Comparison of ENCODE assay signal across 25 cellular contexts in the genomic region with DNA sequence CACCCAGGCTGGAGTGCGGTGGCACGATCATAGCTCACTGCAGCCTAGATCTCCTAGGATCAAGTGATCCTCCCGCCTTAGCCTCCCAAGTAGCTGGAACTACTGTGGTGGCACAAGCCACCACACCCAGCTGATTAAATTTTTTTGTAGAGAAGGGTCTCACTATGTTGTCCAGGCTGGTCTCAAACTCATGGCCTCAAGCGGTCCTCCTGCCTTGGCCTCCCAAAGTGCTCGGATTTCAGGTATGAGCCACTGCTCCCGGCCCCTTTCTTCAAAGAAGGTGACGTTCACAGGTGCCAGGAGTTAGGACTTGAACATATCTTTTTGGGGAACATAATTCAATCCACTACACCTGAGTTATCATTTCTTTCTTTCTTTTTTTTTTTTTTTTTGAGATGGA. TPM values are rescaled to one million over a fixed set of nuclear protein-coding genes. Genes with fewer than 3 reads are reported as not detected.
"Had no signal": no experiment of that assay in that cellular context is flagged by ENCODE, and none has a peak within 500 bp of the region (broad histone marks: within the 10 kb centered on the region; RNA-seq: fewer than 3 reads in every experiment).

No MANE protein-coding gene starts in this region.

- H3K27ac Mint-ChIP-seq: immature natural killer cell; natural killer cell; stimulated activated naive B cell treated with anti-CD40 and anti-IgM and Interleukin-4, amounts not matched to agents 10 μg/mL and 1 μg/mL and 100 μg/mL, for 72 hours; stimulated activated naive CD8-positive, alpha-beta T cell treated with anti-CD3 and anti-CD28 coated beads, Interleukin-15, Interleukin-2, amounts not matched to agents 100 ng/mL and 50 ng/mL, for 24 hours had no signal

- H3K4me3 Mint-ChIP-seq: immature natural killer cell; natural killer cell; stimulated activated naive B cell treated with anti-CD40 and anti-IgM and Interleukin-4, amounts not matched to agents 10 μg/mL and 1 μg/mL and 100 μg/mL, for 72 hours; stimulated activated naive CD8-positive, alpha-beta T cell treated with anti-CD3 and anti-CD28 coated beads, Interleukin-15, Interleukin-2, amounts not matched to agents 100 ng/mL and 50 ng/mL, for 24 hours had no signal

- H3K36me3 ChIP-seq: esophagus muscularis mucosa, gastroesophageal sphincter, heart right ventricle, lower lobe of right lung, ovary, thoracic aorta, tibial nerve, upper lobe of right lung, vagina had no signal

- H3K9me3 Mint-ChIP-seq: immature natural killer cell; natural killer cell; stimulated activated naive B cell treated with anti-CD40 and anti-IgM and Interleukin-4, amounts not matched to agents 10 μg/mL and 1 μg/mL and 100 μg/mL, for 72 hours; stimulated activated naive CD8-positive, alpha-beta T cell treated with anti-CD3 and anti-CD28 coated beads, Interleukin-15, Interleukin-2, amounts not matched to agents 100 ng/mL and 50 ng/mL, for 24 hours had no signal

- H3K4me3 ChIP-seq: esophagus muscularis mucosa, gastroesophageal sphincter, heart right ventricle, lower lobe of right lung, ovary, psoas muscle, thoracic aorta, tibial nerve, upper lobe of right lung, vagina had no signal

- H3K27me3 Mint-ChIP-seq: stimulated activated naive B cell treated with anti-CD40 and anti-IgM and Interleukin-4, amounts not matched to agents 10 μg/mL and 1 μg/mL and 100 μg/mL, for 72 hours; stimulated activated naive CD8-positive, alpha-beta T cell treated with anti-CD3 and anti-CD28 coated beads, Interleukin-15, Interleukin-2, amounts not matched to agents 100 ng/mL and 50 ng/mL, for 24 hours had no signal

- H3K27me3 ChIP-seq: dorsolateral prefrontal cortex, esophagus muscularis mucosa, foreskin keratinocyte, gastroesophageal sphincter, heart right ventricle, ovary, tibial nerve, upper lobe of right lung, vagina had no signal

- ATAC-seq: foreskin keratinocyte; gastroesophageal sphincter; heart right ventricle; left colon; left ventricle myocardium superior; lower lobe of right lung; natural killer cell; right cardiac atrium; stimulated activated naive B cell treated with anti-CD40 and anti-IgM and Interleukin-4, amounts not matched to agents 10 μg/mL and 1 μg/mL and 100 μg/mL, for 72 hours; upper lobe of right lung had no signal

- H3K9me3 ChIP-seq: esophagus muscularis mucosa, gastroesophageal sphincter, heart right ventricle, lower lobe of right lung, ovary, psoas muscle, thoracic aorta, tibial nerve, upper lobe of right lung, vagina had no signal

- H3K36me3 Mint-ChIP-seq: immature natural killer cell, natural killer cell had no signal

- H3K27ac ChIP-seq: esophagus muscularis mucosa, foreskin keratinocyte, gastroesophageal sphincter, heart right ventricle, lower lobe of right lung, ovary, thoracic aorta, upper lobe of right lung, vagina had no signal

- DNase-seq: dorsolateral prefrontal cortex; effector CD4-positive, alpha-beta T cell; foreskin keratinocyte; heart right ventricle; hypothalamus; immature natural killer cell; kidney glomerular epithelial cell; left colon; left ventricle myocardium superior; lower lobe of right lung; natural killer cell; occipital lobe; ovary; psoas muscle; right cardiac atrium; stimulated activated CD4-positive, alpha-beta T cell treated with anti-CD3 and anti-CD28 coated beads, Interleukin-15, amount 100 ng/mL, for 24 hours; stimulated activated CD4-positive, alpha-beta T cell treated with anti-CD3 and anti-CD28 coated beads, Interleukin-2, amount 100 ng/mL, for 48 hours; stimulated activated naive B cell treated with anti-CD40 and anti-IgM and Interleukin-4, amounts not matched to agents 10 μg/mL and 1 μg/mL and 100 μg/mL, for 72 hours; upper lobe of right lung had no signal

RNA-seq across cellular contexts. Expression of a gene that starts 59.1 kb away (rescaled TPM):
- total RNA-seq: foreskin keratinocyte, psoas muscle had no signal
